In the genomic region with DNA sequence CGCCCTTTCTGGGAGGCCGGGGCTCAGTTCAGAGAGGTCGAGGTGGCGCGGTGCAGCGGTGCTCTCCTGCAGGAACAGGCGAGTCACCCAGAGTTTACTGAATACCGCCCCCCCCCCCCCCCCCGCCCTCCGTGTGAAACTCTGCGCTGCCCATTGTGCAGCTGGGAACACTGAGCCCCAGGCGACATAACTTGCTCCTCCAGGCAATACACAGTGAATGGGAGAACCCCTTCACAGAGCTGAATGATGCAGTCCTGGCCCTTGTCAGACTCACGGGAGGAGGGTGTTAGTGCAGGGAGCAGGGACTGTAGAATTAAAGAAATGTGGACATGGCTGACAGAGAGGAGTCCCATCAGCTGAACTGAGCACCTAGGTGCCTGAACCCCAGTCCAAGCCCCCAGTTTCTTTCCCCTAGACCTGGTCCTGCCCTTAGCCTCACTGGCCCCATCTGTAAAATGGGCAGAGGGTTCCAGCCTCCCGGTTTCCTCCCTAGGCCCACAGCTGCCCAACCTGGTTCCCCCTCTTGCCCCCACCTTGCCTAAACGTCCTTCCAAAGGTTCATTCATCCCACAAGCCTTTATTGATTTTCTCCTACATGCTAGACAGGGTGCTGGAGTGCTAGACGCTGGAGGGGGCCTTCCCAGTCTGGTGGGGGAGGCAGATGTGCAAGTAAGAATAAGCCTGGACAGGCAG, we compare ENCODE assay signal across 1 cellular context.
TF ChIP-seq lines count a peak whose summit lies in the region.

No MANE protein-coding gene starts in this region.

TF ChIP-seq in SK-N-SH treated with all-trans-retinoic acid at 6 μM for 48 hours, 23 proteins besides CTCF, POLR2A, EP300 and RAD21 (continued from another document):
- TF ChIP-seq, protein P1, sequence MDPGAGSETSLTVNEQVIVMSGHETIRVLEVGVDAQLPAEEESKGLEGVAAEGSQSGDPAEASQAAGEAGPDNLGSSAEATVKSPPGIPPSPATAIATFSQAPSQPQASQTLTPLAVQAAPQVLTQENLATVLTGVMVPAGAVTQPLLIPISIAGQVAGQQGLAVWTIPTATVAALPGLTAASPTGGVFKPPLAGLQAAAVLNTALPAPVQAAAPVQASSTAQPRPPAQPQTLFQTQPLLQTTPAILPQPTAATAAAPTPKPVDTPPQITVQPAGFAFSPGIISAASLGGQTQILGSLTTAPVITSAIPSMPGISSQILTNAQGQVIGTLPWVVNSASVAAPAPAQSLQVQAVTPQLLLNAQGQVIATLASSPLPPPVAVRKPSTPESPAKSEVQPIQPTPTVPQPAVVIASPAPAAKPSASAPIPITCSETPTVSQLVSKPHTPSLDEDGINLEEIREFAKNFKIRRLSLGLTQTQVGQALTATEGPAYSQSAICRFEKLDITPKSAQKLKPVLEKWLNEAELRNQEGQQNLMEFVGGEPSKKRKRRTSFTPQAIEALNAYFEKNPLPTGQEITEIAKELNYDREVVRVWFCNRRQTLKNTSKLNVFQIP (CRISPR knock-in tag; IDR thresholded peaks at IDR 0.05; ENCODE audit: borderline replicate concordance, low read depth) = no peak
- TF ChIP-seq, protein P2, sequence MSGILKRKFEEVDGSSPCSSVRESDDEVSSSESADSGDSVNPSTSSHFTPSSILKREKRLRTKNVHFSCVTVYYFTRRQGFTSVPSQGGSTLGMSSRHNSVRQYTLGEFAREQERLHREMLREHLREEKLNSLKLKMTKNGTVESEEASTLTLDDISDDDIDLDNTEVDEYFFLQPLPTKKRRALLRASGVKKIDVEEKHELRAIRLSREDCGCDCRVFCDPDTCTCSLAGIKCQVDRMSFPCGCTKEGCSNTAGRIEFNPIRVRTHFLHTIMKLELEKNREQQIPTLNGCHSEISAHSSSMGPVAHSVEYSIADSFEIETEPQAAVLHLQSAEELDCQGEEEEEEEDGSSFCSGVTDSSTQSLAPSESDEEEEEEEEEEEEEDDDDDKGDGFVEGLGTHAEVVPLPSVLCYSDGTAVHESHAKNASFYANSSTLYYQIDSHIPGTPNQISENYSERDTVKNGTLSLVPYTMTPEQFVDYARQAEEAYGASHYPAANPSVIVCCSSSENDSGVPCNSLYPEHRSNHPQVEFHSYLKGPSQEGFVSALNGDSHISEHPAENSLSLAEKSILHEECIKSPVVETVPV (CRISPR knock-in tag; IDR thresholded peaks at IDR 0.05) = no peak
- TF ChIP-seq ESRRG (CRISPR knock-in tag; IDR thresholded peaks at IDR 0.05) (no peak), ISL1 (CRISPR knock-in tag; IDR thresholded peaks at IDR 0.05) (no peak), TCF4 (CRISPR knock-in tag; IDR thresholded peaks at IDR 0.05; ENCODE audit: borderline replicate concordance) (no peak), ZFP30 (CRISPR knock-in tag; IDR thresholded peaks at IDR 0.05) (no peak), SNAI2 (CRISPR knock-in tag; IDR thresholded peaks at IDR 0.05) (no peak), PPARA (CRISPR knock-in tag; IDR thresholded peaks at IDR 0.05; ENCODE audit: borderline replicate concordance) (no peak), ZNF70 (CRISPR knock-in tag; IDR thresholded peaks at IDR 0.05) (no peak), BACH2 (CRISPR knock-in tag; IDR thresholded peaks at IDR 0.05; ENCODE audit: borderline replicate concordance) (no peak), ZNF8 (CRISPR knock-in tag; IDR thresholded peaks at IDR 0.05) (no peak)
